In the genomic region with DNA sequence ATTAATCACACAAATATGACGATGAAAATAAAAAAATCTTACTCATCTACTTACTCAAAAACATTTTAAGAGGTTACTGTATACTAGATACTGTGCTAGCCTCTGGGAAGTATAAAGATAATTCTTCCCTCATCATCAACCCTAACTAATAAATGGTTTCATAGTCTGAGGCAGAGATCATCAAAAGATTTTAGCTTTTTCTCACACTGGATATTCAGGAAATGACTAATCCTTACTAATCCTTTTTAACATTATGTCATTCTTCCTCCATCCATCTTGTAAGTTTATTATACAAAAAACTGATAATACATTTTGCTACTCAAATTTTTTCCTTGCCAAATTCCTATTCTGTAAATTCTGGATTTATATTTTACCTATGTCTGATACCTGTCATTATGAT, we compare ENCODE assay signal across 1 cellular context.
TF ChIP-seq lines count a peak whose summit lies in the region.

No MANE protein-coding gene starts in this region.

TF ChIP-seq in WTC11, 78 proteins besides CTCF, POLR2A, EP300 and RAD21 (continued from another document):
- TF ChIP-seq ERG (CRISPR knock-in tag; IDR thresholded peaks at IDR 0.05) (no peak), GTF2I (CRISPR knock-in tag; conservative IDR thresholded peaks at IDR 0.05) (no peak), ZNF281 (CRISPR knock-in tag; IDR thresholded peaks at IDR 0.05) (no peak), FOXK1 (CRISPR knock-in tag; IDR thresholded peaks at IDR 0.05) (no peak), ZNF671 (CRISPR knock-in tag; IDR thresholded peaks at IDR 0.05) (no peak), FOXJ3 (CRISPR knock-in tag; IDR thresholded peaks at IDR 0.05; ENCODE audit: borderline replicate concordance) (no peak), ATF1 (CRISPR knock-in tag; IDR thresholded peaks at IDR 0.05) (no peak), SMAD4 (CRISPR knock-in tag; IDR thresholded peaks at IDR 0.05) (no peak), ATF3 (CRISPR knock-in tag; conservative IDR thresholded peaks at IDR 0.05) (no peak), KAT7 (CRISPR knock-in tag; IDR thresholded peaks at IDR 0.05; ENCODE audit: borderline replicate concordance) (no peak), EMX1 (CRISPR knock-in tag; IDR thresholded peaks at IDR 0.05) (no peak), CDX4 (CRISPR knock-in tag; IDR thresholded peaks at IDR 0.05; ENCODE audit: borderline replicate concordance) (no peak), ATF2 (CRISPR knock-in tag; IDR thresholded peaks at IDR 0.05; ENCODE audit: borderline replicate concordance, low read depth) (no peak), CREB1 (CRISPR knock-in tag; IDR thresholded peaks at IDR 0.05) (no peak)
